Comparison of ENCODE assay signal across 3 cellular contexts in the genomic region with DNA sequence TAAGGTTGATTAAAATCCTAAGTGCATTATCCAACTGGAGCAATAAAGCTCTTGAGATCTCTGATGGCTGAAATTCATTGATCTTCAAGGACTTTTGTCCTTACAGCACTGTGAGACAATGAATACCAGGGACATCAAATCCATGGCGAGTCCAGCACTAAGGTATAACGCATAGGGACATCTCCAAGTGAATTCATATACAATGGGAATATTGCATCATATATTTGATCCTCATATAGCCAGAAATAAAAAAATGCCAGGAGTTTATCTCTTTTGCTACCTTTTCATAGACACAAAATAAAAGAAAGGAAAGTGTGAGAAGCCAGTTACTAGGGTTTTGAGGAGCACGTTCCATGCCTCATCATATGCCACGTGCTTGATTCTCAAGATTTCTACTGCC.
TF ChIP-seq lines count a peak whose summit lies in the region.

No MANE protein-coding gene starts in this region.

TF ChIP-seq in HepG2, 621 proteins besides CTCF, POLR2A, EP300 and RAD21:
- TF ChIP-seq ZMYM3 (CRISPR knock-in tag; IDR thresholded peaks at IDR 0.05) (no peak), NCOA5 (CRISPR knock-in tag; IDR thresholded peaks at IDR 0.05) (no peak), ZKSCAN1 (IDR thresholded peaks at IDR 0.05; ENCODE audit: low read length) (no peak), ZNF780A (CRISPR knock-in tag; IDR thresholded peaks at IDR 0.05) (no peak), PHF21A (CRISPR knock-in tag; IDR thresholded peaks at IDR 0.05) (no peak), ATF7 (IDR thresholded peaks at IDR 0.05) (peak; percentile 66), ATF7 (CRISPR knock-in tag; IDR thresholded peaks at IDR 0.05) (no peak), POGZ (CRISPR knock-in tag; IDR thresholded peaks at IDR 0.05) (no peak), PHF8 (CRISPR knock-in tag; IDR thresholded peaks at IDR 0.05) (no peak), CEBPB (IDR thresholded peaks at IDR 0.05; ENCODE audit: borderline replicate concordance, low read depth, low read length) (peak; percentile 42; the same call in 1 of the 2 replicates), NR2F1 (CRISPR knock-in tag; IDR thresholded peaks at IDR 0.05) (no peak), AKNA (CRISPR knock-in tag; IDR thresholded peaks at IDR 0.05; ENCODE audit: borderline replicate concordance) (no peak)
- TF ChIP-seq, protein P1, sequence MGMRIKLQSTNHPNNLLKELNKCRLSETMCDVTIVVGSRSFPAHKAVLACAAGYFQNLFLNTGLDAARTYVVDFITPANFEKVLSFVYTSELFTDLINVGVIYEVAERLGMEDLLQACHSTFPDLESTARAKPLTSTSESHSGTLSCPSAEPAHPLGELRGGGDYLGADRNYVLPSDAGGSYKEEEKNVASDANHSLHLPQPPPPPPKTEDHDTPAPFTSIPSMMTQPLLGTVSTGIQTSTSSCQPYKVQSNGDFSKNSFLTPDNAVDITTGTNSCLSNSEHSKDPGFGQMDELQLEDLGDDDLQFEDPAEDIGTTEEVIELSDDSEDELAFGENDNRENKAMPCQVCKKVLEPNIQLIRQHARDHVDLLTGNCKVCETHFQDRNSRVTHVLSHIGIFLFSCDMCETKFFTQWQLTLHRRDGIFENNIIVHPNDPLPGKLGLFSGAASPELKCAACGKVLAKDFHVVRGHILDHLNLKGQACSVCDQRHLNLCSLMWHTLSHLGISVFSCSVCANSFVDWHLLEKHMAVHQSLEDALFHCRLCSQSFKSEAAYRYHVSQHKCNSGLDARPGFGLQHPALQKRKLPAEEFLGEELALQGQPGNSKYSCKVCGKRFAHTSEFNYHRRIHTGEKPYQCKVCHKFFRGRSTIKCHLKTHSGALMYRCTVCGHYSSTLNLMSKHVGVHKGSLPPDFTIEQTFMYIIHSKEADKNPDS (CRISPR knock-in tag; IDR thresholded peaks at IDR 0.05): no peak

TF ChIP-seq in IMR-90, 13 proteins besides CTCF, POLR2A, EP300 and RAD21:
- TF ChIP-seq CEBPB (IDR thresholded peaks at IDR 0.05; ENCODE audit: low read depth, low read length): 0 out of 2 replicates have a peak, but pooled peaks have one; percentile 14
- no peak for TF ChIP-seq SMC3 (IDR thresholded peaks at IDR 0.05; ENCODE audit: low read depth, low read length)
- TF ChIP-seq NFE2L2 (IDR thresholded peaks at IDR 0.05; ENCODE audit: low read depth, low read length): no peak

TF ChIP-seq in K562, 482 proteins besides CTCF, POLR2A, EP300 and RAD21:
- TF ChIP-seq CEBPB (tag; IDR thresholded peaks at IDR 0.05): peak; percentile 33; the same call in 1 of the 2 replicates
- no peak for TF ChIP-seq NRF1 (conservative IDR thresholded peaks at IDR 0.05 in 1 of 2, IDR thresholded peaks at IDR 0.05 in 1 of 2)
- TF ChIP-seq CEBPG (CRISPR knock-in tag; IDR thresholded peaks at IDR 0.05): no peak
- peak; percentile 10 to 69; a peak in 2 of 4 replicates for TF ChIP-seq CEBPG (tag; conservative IDR thresholded peaks at IDR 0.05 in 1 of 2, IDR thresholded peaks at IDR 0.05 in 1 of 2)
